Comparison of ENCODE assay signal across 2 cellular contexts in genomic region chr11:128491195-128491936, GRCh38.
A peak's percentile ranks its signal among the peaks of the same experiment; 100 is the strongest.
TF ChIP-seq lines count a peak whose summit lies in the region.

No MANE protein-coding gene starts in this region.

TF ChIP-seq in IMR-90, 13 proteins besides CTCF, POLR2A, EP300 and RAD21:
- 0 out of 2 replicates have a peak, but pooled peaks have one; percentile 37 for TF ChIP-seq CEBPB (IDR thresholded peaks at IDR 0.05; ENCODE audit: low read depth, low read length)
- TF ChIP-seq, protein P1, sequence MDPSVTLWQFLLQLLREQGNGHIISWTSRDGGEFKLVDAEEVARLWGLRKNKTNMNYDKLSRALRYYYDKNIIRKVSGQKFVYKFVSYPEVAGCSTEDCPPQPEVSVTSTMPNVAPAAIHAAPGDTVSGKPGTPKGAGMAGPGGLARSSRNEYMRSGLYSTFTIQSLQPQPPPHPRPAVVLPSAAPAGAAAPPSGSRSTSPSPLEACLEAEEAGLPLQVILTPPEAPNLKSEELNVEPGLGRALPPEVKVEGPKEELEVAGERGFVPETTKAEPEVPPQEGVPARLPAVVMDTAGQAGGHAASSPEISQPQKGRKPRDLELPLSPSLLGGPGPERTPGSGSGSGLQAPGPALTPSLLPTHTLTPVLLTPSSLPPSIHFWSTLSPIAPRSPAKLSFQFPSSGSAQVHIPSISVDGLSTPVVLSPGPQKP (IDR thresholded peaks at IDR 0.05; ENCODE audit: borderline replicate concordance, low read depth, low read length) = no peak

TF ChIP-seq in WTC11, 78 proteins besides CTCF, POLR2A, EP300 and RAD21:
- TF ChIP-seq USF1 (CRISPR knock-in tag; IDR thresholded peaks at IDR 0.05) (no peak), CREM (CRISPR knock-in tag; IDR thresholded peaks at IDR 0.05) (no peak), ZMAT4 (CRISPR knock-in tag; IDR thresholded peaks at IDR 0.05) (no peak), NR2C2 (CRISPR knock-in tag; IDR thresholded peaks at IDR 0.05) (no peak), RELA (CRISPR knock-in tag; IDR thresholded peaks at IDR 0.05; ENCODE audit: borderline replicate concordance) (no peak), NR1H2 (CRISPR knock-in tag; IDR thresholded peaks at IDR 0.05) (no peak), IRF2 (CRISPR knock-in tag; IDR thresholded peaks at IDR 0.05; ENCODE audit: borderline replicate concordance, low read depth) (no peak), HMGA2 (CRISPR knock-in tag; IDR thresholded peaks at IDR 0.05) (no peak), ZNF263 (CRISPR knock-in tag; IDR thresholded peaks at IDR 0.05; ENCODE audit: low read depth) (no peak), ZNF512 (CRISPR knock-in tag; IDR thresholded peaks at IDR 0.05; ENCODE audit: borderline replicate concordance) (no peak), GTF2I (CRISPR knock-in tag; conservative IDR thresholded peaks at IDR 0.05) (no peak), FOXJ3 (CRISPR knock-in tag; IDR thresholded peaks at IDR 0.05; ENCODE audit: borderline replicate concordance) (no peak), FOXK1 (CRISPR knock-in tag; IDR thresholded peaks at IDR 0.05) (no peak), NFYB (CRISPR knock-in tag; conservative IDR thresholded peaks at IDR 0.05; ENCODE audit: low read depth) (no peak), ZNF317 (CRISPR knock-in tag; IDR thresholded peaks at IDR 0.05; ENCODE audit: borderline replicate concordance, low read depth) (no peak), ZNF219 (CRISPR knock-in tag; IDR thresholded peaks at IDR 0.05; ENCODE audit: borderline replicate concordance) (no peak), ZNF232 (CRISPR knock-in tag; IDR thresholded peaks at IDR 0.05) (no peak), ZNF671 (CRISPR knock-in tag; IDR thresholded peaks at IDR 0.05) (no peak)
- TF ChIP-seq, protein P2, sequence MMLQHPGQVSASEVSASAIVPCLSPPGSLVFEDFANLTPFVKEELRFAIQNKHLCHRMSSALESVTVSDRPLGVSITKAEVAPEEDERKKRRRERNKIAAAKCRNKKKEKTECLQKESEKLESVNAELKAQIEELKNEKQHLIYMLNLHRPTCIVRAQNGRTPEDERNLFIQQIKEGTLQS (CRISPR knock-in tag; conservative IDR thresholded peaks at IDR 0.05) = no peak
- TF ChIP-seq, protein P3, sequence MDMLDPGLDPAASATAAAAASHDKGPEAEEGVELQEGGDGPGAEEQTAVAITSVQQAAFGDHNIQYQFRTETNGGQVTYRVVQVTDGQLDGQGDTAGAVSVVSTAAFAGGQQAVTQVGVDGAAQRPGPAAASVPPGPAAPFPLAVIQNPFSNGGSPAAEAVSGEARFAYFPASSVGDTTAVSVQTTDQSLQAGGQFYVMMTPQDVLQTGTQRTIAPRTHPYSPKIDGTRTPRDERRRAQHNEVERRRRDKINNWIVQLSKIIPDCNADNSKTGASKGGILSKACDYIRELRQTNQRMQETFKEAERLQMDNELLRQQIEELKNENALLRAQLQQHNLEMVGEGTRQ (CRISPR knock-in tag; IDR thresholded peaks at IDR 0.05) = no peak
